ENCODE assay signal across 8 cellular contexts in the genomic region with DNA sequence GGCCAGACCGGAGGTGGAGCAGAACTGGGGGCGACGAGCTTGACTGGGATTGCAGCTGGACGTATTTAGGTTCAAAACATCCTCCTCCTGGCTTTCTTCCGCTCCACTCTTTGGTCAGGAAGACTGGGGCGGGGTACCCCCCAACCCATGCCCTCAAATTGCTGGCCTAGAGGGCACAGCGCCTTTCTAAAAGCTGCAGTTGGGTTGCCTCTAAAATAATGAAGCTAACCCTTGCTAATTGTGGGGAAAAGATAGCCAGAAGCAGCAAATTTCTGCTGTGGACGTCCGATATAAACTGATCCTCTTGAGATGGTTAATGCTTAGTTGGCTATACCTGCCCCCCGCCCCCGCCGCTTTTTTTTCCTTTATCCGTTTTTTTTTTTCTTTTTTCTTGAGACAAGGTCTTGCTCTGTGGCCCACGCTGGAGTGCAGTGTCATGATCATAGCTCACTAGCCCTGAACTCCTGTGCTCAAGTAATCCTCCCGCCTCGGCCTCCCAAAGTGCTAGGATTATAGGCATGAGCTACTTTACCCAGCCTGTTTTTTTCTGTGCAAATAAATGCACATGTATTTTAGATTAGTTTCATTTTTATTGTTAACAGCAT. TPM values are rescaled to one million over a fixed set of nuclear protein-coding genes. Genes with fewer than 3 reads are reported as not detected.
DNase-seq lines count a peak whose midpoint lies in the region; ATAC-seq and TF ChIP-seq lines count a peak whose summit lies in the region.

No MANE protein-coding gene starts in this region.

- no peaks in the 10 kb centered on the region for H3K9me3 ChIP-seq in body of pancreas
- no peaks in the 10 kb centered on the region for H3K9me3 ChIP-seq in lung (ENCODE audit: control insufficient read depth in 2 of 2, insufficient read depth in 1 of 2, low read length in 1 of 2)

- H3K4me3 ChIP-seq in body of pancreas: peak overlapping the region; percentile 98 to 99
- peak overlapping the region; percentile 87 for H3K4me3 ChIP-seq in lung
- H3K4me3 ChIP-seq in urinary bladder (ENCODE audit: low read depth, low read length): peak overlapping the region; percentile 91

- no peak for TF ChIP-seq POLR2A in body of pancreas (IDR thresholded peaks at IDR 0.05)

- ATAC-seq in body of pancreas: peak; percentile 11
- no peak for ATAC-seq in lung (ENCODE audit: insufficient read depth, low FRiP score)
- no peak for ATAC-seq in activated CD4-positive, CD25-positive, alpha-beta regulatory T cell treated with anti-CD3 and anti-CD28 coated beads, Interleukin-2, amount 50 U/mL, for 24 hours

- peak overlapping the region; percentile 94 for H3K27ac ChIP-seq in C4-2B
- peak overlapping the region; percentile 83 to 94 (median 88) for H3K27ac ChIP-seq in body of pancreas
- peak overlapping the region; percentile 84 to 91 for H3K27ac ChIP-seq in lung (ENCODE audit: low read depth in 1 of 2, low read length in 1 of 2)
- peak overlapping the region; percentile 76 for H3K27ac ChIP-seq in urinary bladder (ENCODE audit: low read depth)

- WGBS in body of pancreas, 2 donors: 2 to 4% methylated on average over 15 to 16 of the region's 16 CpGs
- 4 to 5% methylated on average over 16 of the region's 16 CpGs for WGBS in lung, 2 donors
- WGBS in urinary bladder: 3% methylated on average over 16 of the region's 16 CpGs

- TF ChIP-seq CTCF in C4-2B (conservative IDR thresholded peaks at IDR 0.05) (no peak), body of pancreas (IDR thresholded peaks at IDR 0.05) (no peak), lung (IDR thresholded peaks at IDR 0.05; ENCODE audit: control extremely low read depth, extremely low read depth) (no peak)

- peak; percentile 8 for DNase-seq in LHCN-M2 (ENCODE audit: low read depth)
- DNase-seq in body of pancreas: no peak
- DNase-seq in lung (ENCODE audit: low spot score): no peak
- no peak for DNase-seq in NCI-H187 treated with DMSO at 0.1 percent for 48 hours (lab: John Stamatoyannopoulos, UW)
- no peak for DNase-seq in HK-2 (ENCODE audit: unreplicated experiment)

- H3K36me3 ChIP-seq in body of pancreas (replicated peaks in 1 of 2; ENCODE audit: insufficient read depth in 1 of 2, low read depth in 2 of 2) (no peaks in the 10 kb centered on the region), lung (ENCODE audit: control insufficient read depth in 2 of 2, insufficient read depth in 2 of 2, low read length in 2 of 2) (peaks cover 0 to 7% of the 10 kb centered on the region in 2 donors), urinary bladder (ENCODE audit: insufficient read depth) (no peaks in the 10 kb centered on the region)

- intact Hi-C loops in body of pancreas (cut with DNase I): no loop called here

- H3K27me3 ChIP-seq in body of pancreas: no peaks in the 10 kb centered on the region
- H3K27me3 ChIP-seq in lung (ENCODE audit: control insufficient read depth, insufficient read depth): no peaks in the 10 kb centered on the region

- H3K4me1 ChIP-seq in body of pancreas: peaks cover 33% of the 10 kb centered on the region
- peaks cover 5 to 13% of the 10 kb centered on the region in 2 donors for H3K4me1 ChIP-seq in lung (ENCODE audit: control insufficient read depth in 2 of 2, insufficient read depth in 2 of 2, low read length in 2 of 2)
- H3K4me1 ChIP-seq in urinary bladder (ENCODE audit: insufficient read depth): no peaks in the 10 kb centered on the region

RNA-seq across cellular contexts. Expression of gene CHERP, which starts 0.8 kb away (rescaled TPM):
- total RNA-seq in LHCN-M2 (2014; rRNA removed) (5.8 and 6.5 TPM in 2 replicates), body of pancreas (10 to 100 TPM in 1 of 2 donors, 1 to 10 TPM in 1; 8.6 to 34.9 TPM), lung (10 to 100 TPM; 26.5 to 30.9 TPM), urinary bladder (12.8 TPM)
- polyA plus RNA-seq in LHCN-M2 (2012): 16.7 TPM
- polyA plus RNA-seq in lung (10 to 100 TPM; 19.5 to 20.2 TPM), urinary bladder (27.2 TPM)

RNA-seq across cellular contexts. Expression of gene SLC35E1, which starts 29.2 kb away (rescaled TPM):
- total RNA-seq in LHCN-M2 (2014; rRNA removed) (33.2 and 34.3 TPM in 2 replicates), body of pancreas (10 to 100 TPM; 27.0 to 66.3 TPM), lung (10 to 100 TPM; 30.3 to 58.1 TPM), urinary bladder (18.9 TPM)
- 33.3 TPM for polyA plus RNA-seq in LHCN-M2 (2012)
- polyA plus RNA-seq in lung (10 to 100 TPM; 24.9 to 36.4 TPM), urinary bladder (22.8 TPM)

RNA-seq across cellular contexts. Expression of gene C19orf44, which starts 46.8 kb away (rescaled TPM):
- total RNA-seq in LHCN-M2 (2014; rRNA removed): 2.4 and 3.8 TPM in 2 replicates
- polyA plus RNA-seq in LHCN-M2 (2012): 2.4 TPM
- 10 to 100 TPM in 1 of 2 donors, 1 to 10 TPM in 1; 4.9 to 14.8 TPM for total RNA-seq in body of pancreas
- total RNA-seq in lung: 1 to 10 TPM; 5.2 to 9.4 TPM
- polyA plus RNA-seq in lung: 1 to 10 TPM; 3.1 to 4.0 TPM
- 4.7 TPM for total RNA-seq in urinary bladder
- polyA plus RNA-seq in urinary bladder: 6.2 TPM

RNA-seq across cellular contexts. Expression of gene CALR3, which starts 47.0 kb away (rescaled TPM):
- 0.13 TPM in 1 of 2 replicates, not detected in the other for total RNA-seq in LHCN-M2 (2014; rRNA removed)
- polyA plus RNA-seq in LHCN-M2 (2012): not detected
- not detected for total RNA-seq in body of pancreas
- not detected for total RNA-seq in lung
- polyA plus RNA-seq in lung: under 1 TPM in 1 of 2 donors, not detected in 1; 0.07 TPM
- total RNA-seq in urinary bladder: not detected
- polyA plus RNA-seq in urinary bladder: not detected
